In the genomic region with DNA sequence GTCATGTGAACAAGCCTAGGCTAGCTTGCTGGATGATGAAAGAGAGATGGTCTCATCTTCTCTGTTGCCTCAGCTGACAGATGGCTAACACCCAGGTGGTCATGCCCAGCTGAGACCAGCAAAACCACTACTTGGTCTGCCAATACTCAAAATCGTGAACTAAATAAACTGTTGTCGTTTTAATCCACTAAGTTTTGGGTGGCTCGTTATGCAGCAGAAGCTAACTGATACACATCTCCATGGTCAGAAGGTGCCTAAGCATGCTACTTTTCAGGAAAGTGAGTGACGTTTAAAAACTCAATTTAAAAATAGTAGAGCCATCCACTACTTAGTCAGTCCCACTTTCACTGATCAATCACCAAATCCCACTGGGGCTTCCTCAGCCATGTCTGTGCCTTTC, we compare ENCODE assay signal across 1 cellular context.
TF ChIP-seq lines count a peak whose summit lies in the region.

No MANE protein-coding gene starts in this region.

TF ChIP-seq in H1, 55 proteins besides CTCF, POLR2A, EP300 and RAD21 (continued from another document):
- TF ChIP-seq GTF2F1 (IDR thresholded peaks at IDR 0.05; ENCODE audit: borderline replicate concordance, low read depth, low read length), result no peak
- no peak for TF ChIP-seq CREB1 (IDR thresholded peaks at IDR 0.05)
- no peak for TF ChIP-seq RNF2 (IDR thresholded peaks at IDR 0.05; ENCODE audit: borderline replicate concordance, low read depth, low read length, missing control alignments, poor library complexity, severe bottlenecking)
TF ChIP-seq in H1: peak in this region for 0.
